Comparison of ENCODE assay signal across 10 cellular contexts in the genomic region with DNA sequence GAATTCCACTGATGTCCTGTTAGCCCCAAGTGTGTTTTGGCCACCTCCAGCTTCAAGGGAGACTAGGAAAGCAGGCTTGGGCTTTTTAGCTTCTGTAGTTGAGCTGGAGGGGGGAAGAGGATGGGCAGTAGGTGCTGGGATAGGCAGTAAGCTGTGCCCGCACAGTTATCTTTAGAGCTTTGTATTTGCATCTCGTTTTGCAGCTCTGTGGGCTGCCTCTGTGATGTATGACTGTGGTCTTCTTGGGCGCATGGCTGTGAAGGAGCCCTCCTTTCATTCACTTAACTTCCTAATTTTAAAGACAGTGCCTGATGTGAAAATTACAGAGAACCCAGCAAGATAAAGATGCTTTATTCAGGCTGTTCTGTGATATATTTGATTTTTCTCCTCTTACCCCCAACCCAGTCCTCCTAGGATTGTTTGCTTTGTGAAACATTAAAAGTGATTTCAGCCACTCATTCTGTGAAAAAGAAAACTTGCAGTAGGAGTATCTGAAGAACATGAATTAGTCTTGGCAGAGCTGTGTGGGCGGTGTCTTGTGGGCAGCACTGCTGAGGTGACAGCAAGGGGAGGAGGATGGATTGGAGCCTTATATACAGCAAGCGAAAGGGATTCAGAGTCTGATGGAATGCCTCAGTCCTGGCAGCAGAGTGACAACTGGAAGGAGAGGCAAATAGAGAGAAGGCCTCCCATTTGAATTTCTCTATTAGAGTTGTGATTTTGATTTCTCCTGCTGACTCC.
DNase-seq lines count a peak whose midpoint lies in the region; ATAC-seq and TF ChIP-seq lines count a peak whose summit lies in the region.
"Had no signal": no experiment of that assay in that cellular context is flagged by ENCODE, and none has a peak within 500 bp of the region (broad histone marks: within the 10 kb centered on the region; RNA-seq: fewer than 3 reads in every experiment).

No MANE protein-coding gene starts in this region.

- no peak overlapping the region for H3K4me3 ChIP-seq in SU-DHL-6 (ENCODE audit: insufficient read depth, low read length, poor library complexity, severe bottlenecking)
- H3K4me3 ChIP-seq: A549 had no signal

- no peaks in the 10 kb centered on the region for H3K27me3 ChIP-seq in SU-DHL-6 (ENCODE audit: low read length)

- no peaks in the 10 kb centered on the region for H4K20me1 ChIP-seq in SU-DHL-6 (ENCODE audit: low read depth, low read length)

- H3K36me3 Mint-ChIP-seq in activated CD4-positive, alpha-beta T cell treated with anti-CD3 and anti-CD28 coated beads for 36 hours (ENCODE audit: low read depth) = peaks cover 44% of the 10 kb centered on the region
- H3K36me3 Mint-ChIP-seq in chondrocyte (ENCODE audit: low read depth) = peaks cover 26% of the 10 kb centered on the region

- no peaks in the 10 kb centered on the region for H3F3A ChIP-seq in SU-DHL-6 (ENCODE audit: insufficient read depth)

- peak; percentile 86 for ATAC-seq in activated CD4-positive, alpha-beta T cell treated with anti-CD3 and anti-CD28 coated beads for 36 hours
- ATAC-seq in stimulated activated naive CD8-positive, alpha-beta T cell treated with anti-CD3 and anti-CD28 coated beads, Interleukin-15, Interleukin-2, amounts not matched to agents 100 U/mL and 50 U/mL, for 24 hours = peak; percentile 78
- ATAC-seq in GM19395 (IDR thresholded peaks at IDR 0.05; ENCODE audit: unreplicated experiment) (no peak), GM18870 (IDR thresholded peaks at IDR 0.05; ENCODE audit: unreplicated experiment) (no peak)
- ATAC-seq: A549 had no signal

- DNase-seq in activated CD4-positive, alpha-beta T cell treated with anti-CD3 and anti-CD28 coated beads for 36 hours = peak; percentile 86
- DNase-seq in activated CD4-positive, alpha-beta T cell treated with anti-CD3 and anti-CD28 coated beads for 1 hour = no peak
- peak; percentile 34 for DNase-seq in fibroblast of peridontal ligament (ENCODE audit: extremely low read depth)
- peak; percentile 60 for DNase-seq in stimulated activated naive CD8-positive, alpha-beta T cell treated with anti-CD3 and anti-CD28 coated beads, Interleukin-15, Interleukin-2, amounts not matched to agents 100 U/mL and 50 U/mL, for 24 hours
- no peak for DNase-seq in chondrocyte (ENCODE audit: low spot score)
- DNase-seq: natural killer cell had no signal

- no peaks in the 10 kb centered on the region for H3K79me2 ChIP-seq in SU-DHL-6 (ENCODE audit: insufficient read depth, low read length)

- peak overlapping the region; percentile 63 for H3K27ac Mint-ChIP-seq in activated CD4-positive, alpha-beta T cell treated with anti-CD3 and anti-CD28 coated beads for 36 hours
- no peak overlapping the region for H3K27ac Mint-ChIP-seq in chondrocyte (ENCODE audit: unreplicated experiment)
- H3K27ac Mint-ChIP-seq: natural killer cell had no signal

- intact Hi-C loops in activated CD4-positive, alpha-beta T cell treated with anti-CD3 and anti-CD28 coated beads for 36 hours (cut with DNase I, micrococcal nuclease) = no loop called here

- peaks cover 7% of the 10 kb centered on the region for H3K9me3 Mint-ChIP-seq in activated CD4-positive, alpha-beta T cell treated with anti-CD3 and anti-CD28 coated beads for 36 hours (ENCODE audit: low read depth)
- H3K9me3 Mint-ChIP-seq in chondrocyte (ENCODE audit: low read depth) = peaks cover 15% of the 10 kb centered on the region
- H3K9me3 Mint-ChIP-seq: natural killer cell had no signal

- H3K27ac ChIP-seq in SU-DHL-6 (ENCODE audit: low read depth, low read length) = peak overlapping the region; percentile 51
- H3K27ac ChIP-seq: A549 had no signal

- POLR2A ChIA-PET in activated CD4-positive, alpha-beta T cell treated with anti-CD3 and anti-CD28 coated beads for 36 hours (lab: Charles Lee) = no interaction called here

- no peaks in the 10 kb centered on the region for H3K27me3 Mint-ChIP-seq in activated CD4-positive, alpha-beta T cell treated with anti-CD3 and anti-CD28 coated beads for 36 hours
- H3K27me3 Mint-ChIP-seq in chondrocyte (ENCODE audit: low read depth) = no peaks in the 10 kb centered on the region

- H3K9me2 ChIP-seq in SU-DHL-6 (replicated peaks; ENCODE audit: insufficient read depth, low read length) = no peaks in the 10 kb centered on the region

- TF ChIP-seq CTCF in SU-DHL-6 (IDR thresholded peaks at IDR 0.05; ENCODE audit: insufficient read depth, low read length, poor library complexity, severe bottlenecking) = no peak
- no peak for TF ChIP-seq CTCF in chondrocyte (IDR thresholded peaks at IDR 0.05)

- H3K9me3 ChIP-seq in SU-DHL-6 (ENCODE audit: insufficient read depth, low read length) = no peaks in the 10 kb centered on the region

- H3K4me3 Mint-ChIP-seq in activated CD4-positive, alpha-beta T cell treated with anti-CD3 and anti-CD28 coated beads for 36 hours = no peak overlapping the region
- H3K4me3 Mint-ChIP-seq in chondrocyte (ENCODE audit: unreplicated experiment) = no peak overlapping the region
- H3K4me3 Mint-ChIP-seq: natural killer cell had no signal

- no peak overlapping the region for H3K9ac ChIP-seq in SU-DHL-6 (ENCODE audit: low read length)

- peaks cover 22% of the 10 kb centered on the region for H3K36me3 ChIP-seq in SU-DHL-6 (ENCODE audit: low read length)

- H3K4me1 Mint-ChIP-seq in activated CD4-positive, alpha-beta T cell treated with anti-CD3 and anti-CD28 coated beads for 36 hours = peaks cover 41% of the 10 kb centered on the region
- peaks cover 13% of the 10 kb centered on the region for H3K4me1 Mint-ChIP-seq in chondrocyte (ENCODE audit: low read depth)

- H3K4me2 ChIP-seq in SU-DHL-6 (ENCODE audit: low read depth, low read length, poor library complexity, severe bottlenecking) = peak overlapping the region; percentile 16
- H3K4me2 ChIP-seq: A549 had no signal

- CTCF ChIA-PET in activated CD4-positive, alpha-beta T cell treated with anti-CD3 and anti-CD28 coated beads for 36 hours (lab: Charles Lee) = interaction anchor here (0.5 to 1.2 kb wide), 7 partner anchors 45 to 487 kb away, joined by 3 to 5 read pairs (median 3); partner anchors contain the start of genes EXOSC7 and ZDHHC3

- H2AFZ ChIP-seq in SU-DHL-6 (ENCODE audit: low read depth, low read length, severe bottlenecking) = no peak overlapping the region

Comparison
In these comparisons a context has a peak if more than half of its experiments do, and no peak if none do; other contexts are left out.
1. DNase-seq: peak in activated CD4-positive, alpha-beta T cell treated with anti-CD3 and anti-CD28 coated beads for 36 hours (single experiment), fibroblast of peridontal ligament (single experiment) and stimulated activated naive CD8-positive, alpha-beta T cell treated with anti-CD3 and anti-CD28 coated beads, Interleukin-15, Interleukin-2, amounts not matched to agents 100 U/mL and 50 U/mL, for 24 hours (single experiment); none in activated CD4-positive, alpha-beta T cell treated with anti-CD3 and anti-CD28 coated beads for 1 hour (single experiment) and chondrocyte (single experiment).
2. ATAC-seq: peak in activated CD4-positive, alpha-beta T cell treated with anti-CD3 and anti-CD28 coated beads for 36 hours (single experiment) and stimulated activated naive CD8-positive, alpha-beta T cell treated with anti-CD3 and anti-CD28 coated beads, Interleukin-15, Interleukin-2, amounts not matched to agents 100 U/mL and 50 U/mL, for 24 hours (single experiment); none in GM19395 (single experiment) and GM18870 (single experiment).